9 cellular contexts compared by ENCODE assay signal in genomic region chr22:20435436-20436308, GRCh38. TPM values are rescaled to one million over a fixed set of nuclear protein-coding genes. Genes with fewer than 3 reads are reported as not detected.
A peak's percentile ranks its signal among the peaks of the same experiment; 100 is the strongest.
DNase-seq lines count a peak whose midpoint lies in the region; ATAC-seq and TF ChIP-seq lines count a peak whose summit lies in the region.
"Had no signal": no experiment of that assay in that cellular context is flagged by ENCODE, and none has a peak within 500 bp of the region (broad histone marks: within the 10 kb centered on the region; RNA-seq: fewer than 3 reads in every experiment).

No MANE protein-coding gene starts in this region.

- H3K4me1 Mint-ChIP-seq in CD4-positive, alpha-beta T cell (ENCODE audit: low read depth) = peaks cover 26% of the 10 kb centered on the region

- no peak overlapping the region for H3K27ac ChIP-seq in CD4-positive, alpha-beta T cell (ENCODE audit: low read depth, low read length)
- H3K27ac ChIP-seq in heart right ventricle (peak overlapping the region in 5 of 10 donors; percentile 78 to 91 (median 87)), psoas muscle (no peak overlapping the region)

- peaks cover 48% of the 10 kb centered on the region for H3K27me3 ChIP-seq in CD4-positive, alpha-beta T cell (ENCODE audit: control insufficient read depth, insufficient read depth, low read length)
- peaks cover 1 to 83% (median 22%) of the 10 kb centered on the region in 7 donors for H3K27me3 ChIP-seq in heart right ventricle
- H3K27me3 ChIP-seq in psoas muscle (ENCODE audit: insufficient read depth in 3 of 3, low read length in 2 of 3) = peaks cover 0 to 36% (median 21%) of the 10 kb centered on the region in 3 donors

- peaks cover 55% of the 10 kb centered on the region for H3K27me3 Mint-ChIP-seq in CD4-positive, alpha-beta T cell

- H3K9me3 ChIP-seq in CD4-positive, alpha-beta T cell (ENCODE audit: control insufficient read depth, low read length) = no peaks in the 10 kb centered on the region
- no peaks in the 10 kb centered on the region for H3K9me3 ChIP-seq in heart right ventricle
- H3K9me3 ChIP-seq in psoas muscle = no peaks in the 10 kb centered on the region

- no peak for ATAC-seq in CD4-positive, alpha-beta T cell (ENCODE audit: poor library complexity)
- no peak for ATAC-seq in heart right ventricle
- ATAC-seq in psoas muscle = no peak

- H3K9me3 Mint-ChIP-seq in CD4-positive, alpha-beta T cell = no peaks in the 10 kb centered on the region
- H3K9me3 Mint-ChIP-seq: activated CD4-positive, alpha-beta T cell treated with anti-CD3 and anti-CD28 coated beads, Interleukin-2, amount 10 ng/mL, durations not matched to agents 24 days and 14 days had no signal

- POLR2A ChIA-PET in CD4-positive, alpha-beta T cell (lab: Charles Lee) = interaction anchor here (0.8 to 1.5 kb wide), 2 partner anchors 21 to 28 kb away, joined by 4 to 13 read pairs; no protein-coding TSS in a partner anchor

- CTCF ChIA-PET in CD4-positive, alpha-beta T cell (lab: Charles Lee) = no interaction called here

- TF ChIP-seq CTCF in CD4-positive, alpha-beta T cell (IDR thresholded peaks at IDR 0.05) = no peak
- TF ChIP-seq CTCF in WI38 (IDR thresholded peaks at IDR 0.05; ENCODE audit: low read depth, low read length) = no peak
- no peak for TF ChIP-seq CTCF in heart right ventricle (IDR thresholded peaks at IDR 0.05)
- TF ChIP-seq CTCF in psoas muscle (IDR thresholded peaks at IDR 0.05) = no peak

- no peak overlapping the region for H3K27ac Mint-ChIP-seq in CD4-positive, alpha-beta T cell
- H3K27ac Mint-ChIP-seq: activated CD4-positive, alpha-beta T cell treated with anti-CD3 and anti-CD28 coated beads, Interleukin-2, amount 10 ng/mL, durations not matched to agents 24 days and 14 days had no signal

- 49 to 59% methylated on average over 11 to 12 of the region's 12 CpGs for WGBS in heart right ventricle, 2 donors
- 57 to 60% (median 59%) methylated on average over 12 of the region's 12 CpGs for WGBS in psoas muscle, 3 donors

- H3K4me3 ChIP-seq in WI38 (ENCODE audit: low read depth, low read length) (peak overlapping the region; percentile 84), heart right ventricle (peak overlapping the region; percentile 54 to 79 (median 68)), psoas muscle (peak overlapping the region; percentile 69)

- H3K36me3 Mint-ChIP-seq in CD4-positive, alpha-beta T cell (ENCODE audit: low read depth) = peaks cover 8% of the 10 kb centered on the region

- H3K4me1 ChIP-seq in heart right ventricle = peaks cover 8 to 53% (median 30%) of the 10 kb centered on the region in 9 donors
- H3K4me1 ChIP-seq in psoas muscle = peaks cover 6% of the 10 kb centered on the region

- no peak for DNase-seq in CD4-positive, alpha-beta T cell
- DNase-seq in heart right ventricle (no peak), psoas muscle (peak in 1 of 2 donors; percentile 32), H4 (ENCODE audit: low spot score) (no peak), NCI-H446 treated with DMSO at 0.1 percent for 48 hours (lab: John Stamatoyannopoulos, UW) (no peak), SKM-1 (lab: John Stamatoyannopoulos, UW; ENCODE audit: unreplicated experiment) (no peak), NOMO-1 treated with DMSO at 0.1 percent for 48 hours (lab: John Stamatoyannopoulos, UW; ENCODE audit: unreplicated experiment) (no peak)

- peak overlapping the region; percentile 42 for H3K4me3 Mint-ChIP-seq in CD4-positive, alpha-beta T cell

- intact Hi-C loops in CD4-positive, alpha-beta T cell (cut with DNase I, micrococcal nuclease) = no loop called here
- intact Hi-C loops in heart right ventricle (cut with DNase I) (loop anchor here in 1 of 10 donors (10.0 kb wide), 1 partner anchor 59 kb away; the partner anchor contains the start of gene KLHL22), psoas muscle (cut with DNase I) (no loop called here)

- H3K36me3 ChIP-seq in heart right ventricle (peaks cover 0 to 7% (median 0%) of the 10 kb centered on the region in 9 donors), psoas muscle (ENCODE audit: insufficient read depth in 1 of 2, low read depth in 1 of 2) (no peaks in the 10 kb centered on the region)

RNA-seq across cellular contexts. Expression of gene SCARF2, which starts 2.0 kb away (rescaled TPM):
- total RNA-seq in CD4-positive, alpha-beta T cell = 1 to 10 TPM; 2.5 to 3.1 TPM
- total RNA-seq in heart right ventricle = 1 to 10 TPM; 1.8 to 5.3 (median 3.3) TPM
- 1 to 10 TPM; 2.5 to 3.9 TPM for polyA plus RNA-seq in heart right ventricle
- 1 to 10 TPM; 1.3 to 2.0 (median 1.8) TPM for total RNA-seq in psoas muscle
- polyA plus RNA-seq in psoas muscle = 1 to 10 TPM in 1 of 3 donors, under 1 TPM in 2; 0.44 to 1.0 (median 0.86) TPM
- total RNA-seq in H4 (2014; rRNA removed; shearing (Covaris generic)) = 7.7 TPM in 2 replicates

RNA-seq across cellular contexts. Expression of gene ZNF74, which starts 41.7 kb away (rescaled TPM):
- total RNA-seq in CD4-positive, alpha-beta T cell = 1 to 10 TPM; 1.7 to 2.3 TPM
- total RNA-seq in heart right ventricle (1 to 10 TPM; 1.9 to 6.7 (median 4.6) TPM), psoas muscle (1 to 10 TPM; 2.4 to 4.8 (median 4.3) TPM)
- polyA plus RNA-seq in heart right ventricle (1 to 10 TPM; 1.4 to 2.5 TPM), psoas muscle (1 to 10 TPM; 2.1 to 4.6 (median 2.2) TPM)
- total RNA-seq in H4 (2014; rRNA removed; shearing (Covaris generic)) = 6.1 and 19.5 TPM in 2 replicates

RNA-seq across cellular contexts. Expression of gene KLHL22, which starts 59.9 kb away (rescaled TPM):
- 10 to 100 TPM; 24.1 to 27.7 TPM for total RNA-seq in CD4-positive, alpha-beta T cell
- 10 to 100 TPM; 14.1 to 29.3 (median 18.5) TPM for total RNA-seq in heart right ventricle
- polyA plus RNA-seq in heart right ventricle = 10 to 100 TPM; 11.3 to 15.4 TPM
- 10 to 100 TPM; 14.6 to 24.3 (median 16.8) TPM for total RNA-seq in psoas muscle
- polyA plus RNA-seq in psoas muscle = 10 to 100 TPM in 1 of 3 donors, 1 to 10 TPM in 2; 8.4 to 13.9 (median 9.2) TPM
- total RNA-seq in H4 (2014; rRNA removed; shearing (Covaris generic)) = 8.6 and 13.7 TPM in 2 replicates
